15 cellular contexts compared by ENCODE assay signal in the genomic region with DNA sequence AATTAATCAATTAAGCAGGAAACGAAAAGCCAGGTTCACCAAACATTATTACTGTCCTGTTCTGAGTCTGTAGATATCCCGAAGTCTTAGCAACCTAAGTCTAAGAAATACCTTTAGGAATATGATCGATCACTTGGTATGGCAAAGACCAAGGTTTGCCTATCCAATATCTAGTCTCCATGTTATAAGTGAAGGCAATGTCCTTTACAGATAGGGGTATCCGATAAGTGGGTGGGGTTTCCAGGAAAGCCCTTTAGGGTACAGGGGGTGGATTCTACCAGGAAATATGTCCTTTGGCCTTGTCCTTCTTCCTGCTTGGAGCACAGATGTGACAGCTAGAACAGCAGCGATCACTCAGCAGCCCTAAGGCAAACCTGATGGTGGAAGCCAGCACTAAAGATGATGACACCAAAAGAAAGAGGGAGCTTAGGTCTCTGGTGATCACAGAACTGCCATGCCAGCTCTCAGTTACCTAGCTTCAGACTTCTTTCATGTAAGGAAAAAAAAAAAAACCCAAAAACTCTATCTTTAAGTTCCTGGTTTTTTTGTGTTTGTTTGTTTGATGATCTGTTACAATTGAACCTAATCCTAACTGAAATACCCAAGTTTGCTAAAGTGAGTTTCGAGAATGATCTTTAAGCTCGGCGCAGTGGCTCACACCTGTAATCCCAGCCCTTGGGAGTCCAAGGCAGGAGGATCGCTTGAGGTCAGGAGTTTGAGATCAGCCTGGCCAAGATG. TPM values are rescaled to one million over a fixed set of nuclear protein-coding genes. Genes with fewer than 3 reads are reported as not detected.
DNase-seq lines count a peak whose midpoint lies in the region; ATAC-seq and TF ChIP-seq lines count a peak whose summit lies in the region.
"Had no signal": no experiment of that assay in that cellular context is flagged by ENCODE, and none has a peak within 500 bp of the region (broad histone marks: within the 10 kb centered on the region; RNA-seq: fewer than 3 reads in every experiment).

No MANE protein-coding gene starts in this region.

- no peaks in the 10 kb centered on the region for H3K27me3 ChIP-seq in hepatocyte

- H3K9me2 ChIP-seq in hepatocyte (replicated peaks; ENCODE audit: insufficient read depth): no peaks in the 10 kb centered on the region

- H3K36me3 Mint-ChIP-seq in activated CD4-positive, alpha-beta T cell treated with anti-CD3 and anti-CD28 coated beads, Interleukin-2, amount 10 ng/mL, durations not matched to agents 7 days and 5 days (ENCODE audit: low read depth): peaks cover 13% of the 10 kb centered on the region
- peaks cover 36% of the 10 kb centered on the region for H3K36me3 Mint-ChIP-seq in activated naive CD8-positive, alpha-beta T cell treated with anti-CD3 and anti-CD28 coated beads, Interleukin-2, amount 10 ng/mL, durations not matched to agents 7 days and 5 days
- peaks cover 82% of the 10 kb centered on the region for H3K36me3 Mint-ChIP-seq in stimulated activated effector memory CD8-positive, alpha-beta T cell treated with anti-CD3 and anti-CD28 coated beads, Interleukin-12 subunit alpha, Interleukin-12 subunit beta, amount 100 ng/mL, for 72 hours

- no peak overlapping the region for H3K4me2 ChIP-seq in hepatocyte

- H4K20me1 ChIP-seq in hepatocyte (ENCODE audit: insufficient read depth, poor library complexity, severe bottlenecking): no peaks in the 10 kb centered on the region

- H3K9me3 Mint-ChIP-seq in activated CD4-positive, alpha-beta T cell treated with anti-CD3 and anti-CD28 coated beads, Interleukin-2, amount 10 ng/mL, durations not matched to agents 7 days and 5 days: no peaks in the 10 kb centered on the region
- no peaks in the 10 kb centered on the region for H3K9me3 Mint-ChIP-seq in activated naive CD8-positive, alpha-beta T cell treated with anti-CD3 and anti-CD28 coated beads, Interleukin-2, amount 10 ng/mL, durations not matched to agents 7 days and 5 days
- H3K9me3 Mint-ChIP-seq in stimulated activated effector memory CD8-positive, alpha-beta T cell treated with anti-CD3 and anti-CD28 coated beads, Interleukin-12 subunit alpha, Interleukin-12 subunit beta, amount 100 ng/mL, for 72 hours: no peaks in the 10 kb centered on the region

- H2AFZ ChIP-seq in hepatocyte: no peak overlapping the region

- peaks cover 4% of the 10 kb centered on the region for H3K79me2 ChIP-seq in hepatocyte

- H3K4me3 ChIP-seq in hepatocyte: no peak overlapping the region
- H3K4me3 ChIP-seq: HAP-1 had no signal

- TF ChIP-seq CTCF in hepatocyte (IDR thresholded peaks at IDR 0.05; ENCODE audit: poor library complexity): no peak

- H3K9me3 ChIP-seq in hepatocyte (ENCODE audit: low read depth): no peaks in the 10 kb centered on the region
- H3K9me3 ChIP-seq: HAP-1 had no signal

- DNase-seq in activated CD4-positive, alpha-beta T cell treated with anti-CD3 and anti-CD28 coated beads, Interleukin-2, amount 10 ng/mL, durations not matched to agents 7 days and 5 days: no peak
- no peak for DNase-seq in activated CD4-positive, alpha-beta T cell treated with anti-CD3 and anti-CD28 coated beads, Interleukin-2, amount 50 U/mL, for 1 hour
- DNase-seq in OCI-M1 (lab: John Stamatoyannopoulos, UW) (peak; percentile 72), kidney tubule cell (ENCODE audit: low spot score) (no peak), hepatocyte (ENCODE audit: low spot score) (no peak)
- no peak for DNase-seq in activated naive CD8-positive, alpha-beta T cell treated with anti-CD3 and anti-CD28 coated beads, Interleukin-2, amount 10 ng/mL, durations not matched to agents 7 days and 5 days
- no peak for DNase-seq in stimulated activated effector memory CD8-positive, alpha-beta T cell treated with anti-CD3 and anti-CD28 coated beads, Interleukin-12 subunit alpha, Interleukin-12 subunit beta, amount 100 ng/mL, for 72 hours (ENCODE audit: low spot score in 2 of 2)
- no peak for DNase-seq in stimulated activated CD4-positive, alpha-beta T cell treated with anti-CD3 and anti-CD28 coated beads, Interleukin-4, amount 100 ng/mL, for 24 hours
- DNase-seq: C1 segment of cervical spinal cord, COR-L47, DMS153, NCI-H1417, NCI-H2029, NCI-H524 had no signal

- ATAC-seq in activated naive CD8-positive, alpha-beta T cell treated with anti-CD3 and anti-CD28 coated beads, Interleukin-2, amount 10 ng/mL, durations not matched to agents 7 days and 5 days (ENCODE audit: low read depth): no peak
- no peak for ATAC-seq in stimulated activated effector memory CD8-positive, alpha-beta T cell treated with anti-CD3 and anti-CD28 coated beads, Interleukin-12 subunit alpha, Interleukin-12 subunit beta, amount 100 ng/mL, for 72 hours

- H3K4me1 ChIP-seq in hepatocyte (ENCODE audit: insufficient read depth): peaks cover 3% of the 10 kb centered on the region

- POLR2A ChIA-PET in activated CD4-positive, alpha-beta T cell treated with anti-CD3 and anti-CD28 coated beads, Interleukin-2, amount 10 ng/mL, durations not matched to agents 7 days and 5 days (lab: Charles Lee): no interaction called here
- POLR2A ChIA-PET in activated naive CD8-positive, alpha-beta T cell treated with anti-CD3 and anti-CD28 coated beads, Interleukin-2, amount 10 ng/mL, durations not matched to agents 7 days and 5 days (lab: Charles Lee): interaction anchor here (0.7 to 0.8 kb wide), 3 partner anchors 15 to 58 kb away, joined by 3 to 4 read pairs (median 4); no protein-coding TSS in a partner anchor

- no peaks in the 10 kb centered on the region for H3K36me3 ChIP-seq in hepatocyte (replicated peaks; ENCODE audit: insufficient read depth, low read depth)

- H3K4me1 Mint-ChIP-seq in activated CD4-positive, alpha-beta T cell treated with anti-CD3 and anti-CD28 coated beads, Interleukin-2, amount 10 ng/mL, durations not matched to agents 7 days and 5 days: peaks cover 30% of the 10 kb centered on the region
- H3K4me1 Mint-ChIP-seq in activated naive CD8-positive, alpha-beta T cell treated with anti-CD3 and anti-CD28 coated beads, Interleukin-2, amount 10 ng/mL, durations not matched to agents 7 days and 5 days: peaks cover 31% of the 10 kb centered on the region
- H3K4me1 Mint-ChIP-seq in stimulated activated effector memory CD8-positive, alpha-beta T cell treated with anti-CD3 and anti-CD28 coated beads, Interleukin-12 subunit alpha, Interleukin-12 subunit beta, amount 100 ng/mL, for 72 hours: peaks cover 46% of the 10 kb centered on the region

- CTCF ChIA-PET in activated CD4-positive, alpha-beta T cell treated with anti-CD3 and anti-CD28 coated beads, Interleukin-2, amount 10 ng/mL, durations not matched to agents 7 days and 5 days (lab: Charles Lee): interaction anchor here (0.6 to 0.9 kb wide), 2 partner anchors 17 to 26 kb away, joined by 3 to 4 read pairs; no protein-coding TSS in a partner anchor

- peak overlapping the region; percentile 0 for H3K27ac Mint-ChIP-seq in activated CD4-positive, alpha-beta T cell treated with anti-CD3 and anti-CD28 coated beads, Interleukin-2, amount 10 ng/mL, durations not matched to agents 7 days and 5 days
- H3K27ac Mint-ChIP-seq in activated naive CD8-positive, alpha-beta T cell treated with anti-CD3 and anti-CD28 coated beads, Interleukin-2, amount 10 ng/mL, durations not matched to agents 7 days and 5 days: peak overlapping the region; percentile 37
- H3K27ac Mint-ChIP-seq in stimulated activated effector memory CD8-positive, alpha-beta T cell treated with anti-CD3 and anti-CD28 coated beads, Interleukin-12 subunit alpha, Interleukin-12 subunit beta, amount 100 ng/mL, for 72 hours: peak overlapping the region; percentile 21

- H3K27ac ChIP-seq in hepatocyte: no peak overlapping the region

- 83% methylated on average over 9 of the region's 9 CpGs for WGBS in hepatocyte (ENCODE audit: low lambda C conversion rate, missing lambda C conversion rate)

- H3K27me3 Mint-ChIP-seq in activated CD4-positive, alpha-beta T cell treated with anti-CD3 and anti-CD28 coated beads, Interleukin-2, amount 10 ng/mL, durations not matched to agents 7 days and 5 days: no peaks in the 10 kb centered on the region
- H3K27me3 Mint-ChIP-seq in activated naive CD8-positive, alpha-beta T cell treated with anti-CD3 and anti-CD28 coated beads, Interleukin-2, amount 10 ng/mL, durations not matched to agents 7 days and 5 days: no peaks in the 10 kb centered on the region

- H3K4me3 Mint-ChIP-seq in activated CD4-positive, alpha-beta T cell treated with anti-CD3 and anti-CD28 coated beads, Interleukin-2, amount 10 ng/mL, durations not matched to agents 7 days and 5 days: no peak overlapping the region
- H3K4me3 Mint-ChIP-seq in activated naive CD8-positive, alpha-beta T cell treated with anti-CD3 and anti-CD28 coated beads, Interleukin-2, amount 10 ng/mL, durations not matched to agents 7 days and 5 days: peak overlapping the region; percentile 72
- H3K4me3 Mint-ChIP-seq in stimulated activated effector memory CD8-positive, alpha-beta T cell treated with anti-CD3 and anti-CD28 coated beads, Interleukin-12 subunit alpha, Interleukin-12 subunit beta, amount 100 ng/mL, for 72 hours: peak overlapping the region; percentile 35

RNA-seq across cellular contexts. Expression of a gene that starts 40.8 kb away (rescaled TPM):
- 1 to 10 TPM; 8.8 to 8.9 TPM for total RNA-seq in activated CD4-positive, alpha-beta T cell treated with anti-CD3 and anti-CD28 coated beads, Interleukin-2, amount 10 ng/mL, durations not matched to agents 7 days and 5 days
- total RNA-seq in activated naive CD8-positive, alpha-beta T cell treated with anti-CD3 and anti-CD28 coated beads, Interleukin-2, amount 10 ng/mL, durations not matched to agents 7 days and 5 days: 10 to 100 TPM; 13.2 to 13.3 TPM
- total RNA-seq in hepatocyte: 8.5 and 11.0 TPM in 2 replicates
- 7.7 and 8.4 TPM in 2 replicates for polyA plus RNA-seq in hepatocyte

RNA-seq across cellular contexts. Expression of a gene that starts 48.9 kb away (rescaled TPM):
- 10 to 100 TPM; 22.2 to 24.7 TPM for total RNA-seq in activated CD4-positive, alpha-beta T cell treated with anti-CD3 and anti-CD28 coated beads, Interleukin-2, amount 10 ng/mL, durations not matched to agents 7 days and 5 days
- total RNA-seq in activated naive CD8-positive, alpha-beta T cell treated with anti-CD3 and anti-CD28 coated beads, Interleukin-2, amount 10 ng/mL, durations not matched to agents 7 days and 5 days: 10 to 100 TPM; 22.3 to 25.5 TPM
- 15.3 and 16.7 TPM in 2 replicates for total RNA-seq in hepatocyte
- 9.0 and 9.2 TPM in 2 replicates for polyA plus RNA-seq in hepatocyte

RNA-seq across cellular contexts. Expression of a gene that starts 57.0 kb away (rescaled TPM):
- under 1 TPM; 0.52 to 0.64 TPM for total RNA-seq in activated CD4-positive, alpha-beta T cell treated with anti-CD3 and anti-CD28 coated beads, Interleukin-2, amount 10 ng/mL, durations not matched to agents 7 days and 5 days
- total RNA-seq in activated naive CD8-positive, alpha-beta T cell treated with anti-CD3 and anti-CD28 coated beads, Interleukin-2, amount 10 ng/mL, durations not matched to agents 7 days and 5 days: 1 to 10 TPM; 3.4 to 4.4 TPM
- total RNA-seq in hepatocyte: 2.4 and 2.5 TPM in 2 replicates
- 1.7 and 2.9 TPM in 2 replicates for polyA plus RNA-seq in hepatocyte
